ENCODE assay signal across 8 cellular contexts in the genomic region with DNA sequence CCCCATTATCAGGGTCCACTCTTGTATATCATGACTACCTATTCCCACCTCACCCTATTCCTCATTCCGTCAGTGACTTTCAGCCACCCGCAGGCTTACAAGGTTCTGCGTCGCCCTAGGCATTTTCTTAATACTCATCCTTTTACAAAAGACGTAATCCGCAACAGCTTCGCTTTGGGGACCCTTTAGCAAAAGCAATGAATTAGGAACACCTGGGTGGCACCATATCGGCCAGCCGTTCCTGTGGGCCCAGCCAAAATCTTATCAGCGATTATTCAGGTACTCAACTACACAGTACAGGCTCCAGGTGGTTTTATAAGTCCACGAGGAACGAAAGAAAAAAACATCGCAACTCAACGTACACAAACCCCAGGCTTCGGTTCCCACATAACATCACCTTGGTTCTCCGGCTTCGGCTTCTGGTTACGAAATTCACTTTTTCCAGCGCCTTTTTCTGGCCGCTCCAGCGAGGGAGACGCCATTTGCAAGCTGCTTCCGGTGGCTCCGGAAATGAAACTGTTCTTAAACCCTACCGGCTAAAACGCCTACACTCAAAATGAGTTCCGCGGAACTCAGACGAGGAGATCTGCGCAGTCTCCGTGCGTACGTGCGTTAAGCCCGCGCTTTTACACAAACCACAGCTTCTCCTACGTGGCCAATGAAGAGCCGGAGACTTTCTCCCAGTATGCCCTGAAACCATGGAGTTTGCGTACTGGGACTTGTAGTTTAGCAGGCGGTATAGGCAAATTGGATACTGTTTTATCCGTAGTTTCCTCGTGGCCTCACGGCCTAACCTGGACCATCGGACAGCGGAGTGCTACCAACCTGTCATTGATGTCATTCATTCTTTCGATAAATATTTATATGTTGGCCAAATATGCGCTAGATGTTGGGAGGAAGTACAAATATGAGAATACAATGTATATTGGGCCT. TPM values are rescaled to one million over a fixed set of nuclear protein-coding genes. Genes with fewer than 3 reads are reported as not detected.
DNase-seq lines count a peak whose midpoint lies in the region; ATAC-seq and FAIRE-seq lines count a peak whose summit lies in the region.

A gene (minus strand): TSS at position 494 of the 933 bp plus-strand sequence. CDS start 12 bp downstream, at position 482.

- peak within 1 kb of the TSS; percentile 99 to 100 for H3K4me3 Mint-ChIP-seq in activated T-cell treated with anti-CD3 and anti-CD28 coated beads, Interleukin-2, amount 50 U/mL, for 72 hours

- ATAC-seq in GM21786 (IDR thresholded peaks at IDR 0.05; ENCODE audit: unreplicated experiment) (peak; percentile 96), esophagus mucosa (peak; percentile 99)
- ATAC-seq in activated T-cell treated with anti-CD3 and anti-CD28 coated beads, Interleukin-2, amount 50 U/mL, for 72 hours (replicated peaks in 1 of 2): peak; percentile 96 to 98

- peak; percentile 69 for FAIRE-seq in RCC 7860 (lab: Jason Lieb, UNC)

- no peaks in the 10 kb centered on the region for H3K27me3 Mint-ChIP-seq in activated T-cell treated with anti-CD3 and anti-CD28 coated beads, Interleukin-2, amount 50 U/mL, for 72 hours (ENCODE audit: low read depth)

- peak; percentile 99 for DNase-seq in DMS53 treated with DMSO at 0.1 percent for 48 hours (lab: John Stamatoyannopoulos, UW; ENCODE audit: unreplicated experiment)
- DNase-seq in RCC 7860 (ENCODE audit: low spot score): peak; percentile 86
- DNase-seq in activated T-cell treated with anti-CD3 and anti-CD28 coated beads, Interleukin-2, amount 50 U/mL, for 72 hours: peak; percentile 85 to 90
- DNase-seq in stimulated activated CD8-positive, alpha-beta memory T cell treated with anti-CD3 and anti-CD28 coated beads, Interleukin-7, amount 100 ng/mL, for 24 hours (ENCODE audit: low read depth): peak; percentile 76

- peak within 1 kb of the TSS; percentile 75 for H3K27ac ChIP-seq in KOPT-K1 (ENCODE audit: low read depth, low read length, poor library complexity, severe bottlenecking)
- peak within 1 kb of the TSS; percentile 50 for H3K27ac ChIP-seq in muscle layer of colon (ENCODE audit: low read depth, low read length)

- peak within 1 kb of the TSS; percentile 84 to 100 for H3K4me3 ChIP-seq in muscle layer of colon (ENCODE audit: low read depth in 1 of 2, low read length in 2 of 2)

- H3K4me1 ChIP-seq in muscle layer of colon (ENCODE audit: insufficient read depth, low read length): peaks cover 19% of the 10 kb centered on the region

- no peaks in the 10 kb centered on the region for H3K9me3 ChIP-seq in KOPT-K1 (ENCODE audit: insufficient read depth, low read length, poor library complexity, severe bottlenecking)
- no peaks in the 10 kb centered on the region for H3K9me3 ChIP-seq in muscle layer of colon (ENCODE audit: low read length)

- H3K36me3 ChIP-seq in KOPT-K1 (ENCODE audit: insufficient read depth, low read length) (peaks cover 27% of the 10 kb centered on the region), muscle layer of colon (ENCODE audit: insufficient read depth, low read length) (no peaks in the 10 kb centered on the region)

- H3K9me3 Mint-ChIP-seq in activated T-cell treated with anti-CD3 and anti-CD28 coated beads, Interleukin-2, amount 50 U/mL, for 72 hours: no peaks in the 10 kb centered on the region

- H3K27ac Mint-ChIP-seq in activated T-cell treated with anti-CD3 and anti-CD28 coated beads, Interleukin-2, amount 50 U/mL, for 72 hours: peak within 1 kb of the TSS; percentile 99

- H3K27me3 ChIP-seq in muscle layer of colon (ENCODE audit: control insufficient read depth in 1 of 2, insufficient read depth in 2 of 2, low read length in 2 of 2): no peaks in the 10 kb centered on the region

- peak within 1 kb of the TSS; percentile 99 for H3K9ac ChIP-seq in muscle layer of colon (ENCODE audit: low read length)

- peaks cover 47% of the 10 kb centered on the region for H3K4me1 Mint-ChIP-seq in activated T-cell treated with anti-CD3 and anti-CD28 coated beads, Interleukin-2, amount 50 U/mL, for 72 hours (ENCODE audit: low read depth)

- peaks cover 4 to 8% of the 10 kb centered on the region in 2 donors for H3K36me3 Mint-ChIP-seq in activated T-cell treated with anti-CD3 and anti-CD28 coated beads, Interleukin-2, amount 50 U/mL, for 72 hours (ENCODE audit: insufficient read depth in 2 of 2)

RNA-seq across cellular contexts. Expression of the gene that starts here (rescaled TPM):
- 10 to 100 TPM; 78.2 to 80.1 TPM for total RNA-seq in activated T-cell treated with anti-CD3 and anti-CD28 coated beads, Interleukin-2, amount 50 U/mL, for 72 hours
- 46.7 TPM for total RNA-seq in esophagus mucosa

Comparison
In these comparisons a context has a peak if more than half of its experiments do, and no peak if none do; other contexts are left out.
1. Peak in every context shown above with its lines: DNase-seq, ATAC-seq, H3K4me3 ChIP-seq and H3K27ac ChIP-seq.